ENCODE assay signal across 13 cellular contexts in genomic region chr4:41525129-41525528, GRCh38. TPM values are rescaled to one million over a fixed set of nuclear protein-coding genes. Genes with fewer than 3 reads are reported as not detected.
DNase-seq lines count a peak whose midpoint lies in the region; ATAC-seq and TF ChIP-seq lines count a peak whose summit lies in the region.
"Had no signal": no experiment of that assay in that cellular context is flagged by ENCODE, and none has a peak within 500 bp of the region (broad histone marks: within the 10 kb centered on the region; RNA-seq: fewer than 3 reads in every experiment).

No MANE protein-coding gene starts in this region.

- TF ChIP-seq RAD21 in Ishikawa (IDR thresholded peaks at IDR 0.05; ENCODE audit: low read depth): no peak; the same call in 1 of the 2 replicates

- no peak for ATAC-seq in HG03520 (IDR thresholded peaks at IDR 0.05; ENCODE audit: unreplicated experiment)

- DNase-seq in AG10803 (ENCODE audit: low read depth) (peak; percentile 41), dermis microvascular lymphatic vessel endothelial cell (ENCODE audit: low read depth in 2 of 2) (peak; percentile 96 to 97), kidney tubule cell (ENCODE audit: low spot score) (peak; percentile 94), occipital lobe (lab: John Stamatoyannopoulos, UW) (no peak), NCI-H1417 treated with DMSO at 0.1 percent for 48 hours (lab: John Stamatoyannopoulos, UW) (no peak), MG63 (no peak)
- DNase-seq: activated CD4-positive, CD25-positive, alpha-beta regulatory T cell; esophagus squamous epithelium; NCI-H1092; stimulated activated CD4-positive, alpha-beta T cell treated with anti-CD3 and anti-CD28 coated beads, Interleukin-2, amount 100 ng/mL, for 48 hours had no signal

- TF ChIP-seq EP300 in Ishikawa (IDR thresholded peaks at IDR 0.05; ENCODE audit: borderline replicate concordance): peak; percentile 86; the same call in 1 of the 2 replicates

- TF ChIP-seq CTCF in AG10803 (conservative IDR thresholded peaks at IDR 0.05; ENCODE audit: low read length): no peak

- H3K9me3 ChIP-seq in MG63: no peaks in the 10 kb centered on the region
- H3K9me3 ChIP-seq: esophagus squamous epithelium had no signal

- no peaks in the 10 kb centered on the region for H3K36me3 ChIP-seq in MG63
- H3K36me3 ChIP-seq: esophagus squamous epithelium had no signal

- H3K4me3 ChIP-seq in AG10803 (ENCODE audit: low read length) (no peak overlapping the region), MG63 (no peak overlapping the region)
- H3K4me3 ChIP-seq: esophagus squamous epithelium had no signal

- no peaks in the 10 kb centered on the region for H3K27me3 ChIP-seq in MG63
- H3K27me3 ChIP-seq: esophagus squamous epithelium had no signal

TF ChIP-seq in Ishikawa, 13 proteins besides CTCF, POLR2A, EP300 and RAD21:
- peak; percentile 55; the same call in 1 of the 2 replicates for TF ChIP-seq NFIC (IDR thresholded peaks at IDR 0.05)
- TF ChIP-seq REST (IDR thresholded peaks at IDR 0.05; ENCODE audit: low read depth): no peak
- no peak for TF ChIP-seq YY1 (IDR thresholded peaks at IDR 0.05; ENCODE audit: low read depth)
- no peak for TF ChIP-seq ZBTB7A (IDR thresholded peaks at IDR 0.05; ENCODE audit: low read depth)
- TF ChIP-seq CREB1 (IDR thresholded peaks at IDR 0.05; ENCODE audit: low read depth): no peak
- no peak for TF ChIP-seq CEBPB (IDR thresholded peaks at IDR 0.05)
- peak; percentile 73; the same call in 1 of the 2 replicates for TF ChIP-seq FOXM1 (IDR thresholded peaks at IDR 0.05; ENCODE audit: borderline replicate concordance, low read depth)
- TF ChIP-seq TCF12 (IDR thresholded peaks at IDR 0.05; ENCODE audit: low read depth): peak; percentile 87
- peak; percentile 99 for TF ChIP-seq TEAD4 (IDR thresholded peaks at IDR 0.05)
- TF ChIP-seq USF1 (IDR thresholded peaks at IDR 0.05): no peak
- no peak for TF ChIP-seq TAF1 (IDR thresholded peaks at IDR 0.05; ENCODE audit: low read depth)
- TF ChIP-seq EGR1 (IDR thresholded peaks at IDR 0.05): no peak
- peak; percentile 47; the same call in 1 of the 2 replicates for TF ChIP-seq MAX (IDR thresholded peaks at IDR 0.05)

RNA-seq across cellular contexts. Expression of gene LIMCH1, which starts 12.8 kb away (rescaled TPM):
- total RNA-seq in dermis microvascular lymphatic vessel endothelial cell: 17.3 and 25.4 TPM in 2 replicates
- 175 TPM for total RNA-seq in occipital lobe
- total RNA-seq in MG63 (2014; rRNA removed; shearing (Covaris generic); ENCODE audit: low replicate concordance): 34.6 and 49.4 TPM in 2 replicates
- total RNA-seq: activated T-helper 2 cell treated with anti-CD3 and anti-CD28 coated beads, Interferon-gamma antibody, Interleukin-2, Interleukin-4, amounts not matched to agents 10 μg/mL and 5 μg/mL and 100 μg/mL, durations not matched to agents 14 hours and 24 hours and 36 hours had no signal

Comparison
In these comparisons a context has a peak if more than half of its experiments do, and no peak if none do; other contexts are left out.
1. DNase-seq: peak in AG10803 (single experiment), dermis microvascular lymphatic vessel endothelial cell (2 of 2) and kidney tubule cell (single experiment); none in occipital lobe (single experiment), NCI-H1417 treated with DMSO at 0.1 percent for 48 hours (single experiment) and MG63 (single experiment).